In genomic region chr11:65500262-65501004, GRCh38 we compare ENCODE assay signal across 8 cellular contexts. TPM values are rescaled to one million over a fixed set of nuclear protein-coding genes. Genes with fewer than 3 reads are reported as not detected.
A peak's percentile ranks its signal among the peaks of the same experiment; 100 is the strongest.
DNase-seq lines count a peak whose midpoint lies in the region; ATAC-seq and TF ChIP-seq lines count a peak whose summit lies in the region.

No MANE protein-coding gene starts in this region.

- H3K4me3 ChIP-seq in body of pancreas = peak overlapping the region; percentile 52 to 68
- H3K4me3 ChIP-seq in thymus (ENCODE audit: low read length) = peak overlapping the region; percentile 100

- H3K27ac ChIP-seq in body of pancreas (peak overlapping the region; percentile 68 to 99 (median 98)), thymus (ENCODE audit: low read depth) (peak overlapping the region; percentile 91)

- peak; percentile 66 for DNase-seq in NCI-H2171 treated with DMSO at 0.1 percent for 48 hours (lab: John Stamatoyannopoulos, UW)
- no peak for DNase-seq in NCI-H2171 (lab: John Stamatoyannopoulos, UW)
- DNase-seq in NCI-H82 (lab: John Stamatoyannopoulos, UW) = peak; percentile 74
- DNase-seq in body of pancreas = peak; percentile 54 to 66 (median 62)
- DNase-seq in left kidney (ENCODE audit: low read depth, low spot score) = peak; percentile 73

- H3K36me3 ChIP-seq in body of pancreas (replicated peaks in 1 of 2; ENCODE audit: insufficient read depth in 1 of 2, low read depth in 2 of 2) = peaks cover 10 to 11% of the 10 kb centered on the region in 2 donors
- peaks cover 41% of the 10 kb centered on the region for H3K36me3 ChIP-seq in thymus (ENCODE audit: control insufficient read depth, insufficient read depth)

- no peaks in the 10 kb centered on the region for H3K9me3 ChIP-seq in body of pancreas
- H3K9me3 ChIP-seq in thymus (ENCODE audit: control insufficient read depth) = no peaks in the 10 kb centered on the region

- TF ChIP-seq POLR2A in body of pancreas (IDR thresholded peaks at IDR 0.05) = peak in 2 of 3 donors; percentile 80 to 85

- no peak for ATAC-seq in body of pancreas
- no peak for ATAC-seq in GM21447 (IDR thresholded peaks at IDR 0.05; ENCODE audit: unreplicated experiment)
- no peak for ATAC-seq in HG03521 (IDR thresholded peaks at IDR 0.05; ENCODE audit: unreplicated experiment)

- H3K4me1 ChIP-seq in body of pancreas (peaks cover 28% of the 10 kb centered on the region), thymus (ENCODE audit: control insufficient read depth, insufficient read depth, low read length) (peaks cover 14% of the 10 kb centered on the region)

- TF ChIP-seq CTCF in body of pancreas (IDR thresholded peaks at IDR 0.05) = no peak

- WGBS in body of pancreas, 2 donors = 0 to 1% methylated on average over 20 of the region's 20 CpGs
- WGBS in thymus = under 1% methylated on average over 20 of the region's 20 CpGs

- intact Hi-C loops in body of pancreas (cut with DNase I) = no loop called here

- no peaks in the 10 kb centered on the region for H3K27me3 ChIP-seq in body of pancreas
- H3K27me3 ChIP-seq in thymus (ENCODE audit: control insufficient read depth, insufficient read depth) = no peaks in the 10 kb centered on the region

RNA-seq across cellular contexts. Expression of gene MALAT1, which starts 1.6 kb away (rescaled TPM):
- over 10,000 TPM; 10,129 to 14,092 TPM for total RNA-seq in body of pancreas
- polyA plus RNA-seq in thymus = 682 TPM

RNA-seq across cellular contexts. Expression of gene SCYL1, which starts 24.4 kb away (rescaled TPM):
- 10 to 100 TPM; 55.0 to 62.3 TPM for total RNA-seq in body of pancreas
- polyA plus RNA-seq in thymus = 68.1 TPM

RNA-seq across cellular contexts. Expression of gene LTBP3, which starts 57.7 kb away (rescaled TPM):
- total RNA-seq in body of pancreas = 100 to 1,000 TPM; 131 to 330 TPM
- polyA plus RNA-seq in thymus = 64.6 TPM
